In genomic region chr2:233372855-233373254, GRCh38 we compare ENCODE assay signal across 18 cellular contexts.
"Had no signal": no experiment of that assay in that cellular context is flagged by ENCODE, and none has a peak within 500 bp of the region (broad histone marks: within the 10 kb centered on the region; RNA-seq: fewer than 3 reads in every experiment).

No MANE protein-coding gene starts in this region.

- H3K36me3 ChIP-seq: breast epithelium, left ventricle myocardium inferior, suprapubic skin, vagina had no signal

- H3K27ac Mint-ChIP-seq: activated naive CD8-positive, alpha-beta T cell treated with anti-CD3 and anti-CD28 coated beads, Interleukin-2, amount 10 ng/mL, durations not matched to agents 7 days and 5 days; activated T-cell treated with anti-CD3 and anti-CD28 coated beads, Interleukin-2, amount 50 U/mL, for 24 hours; activated T-helper 17 cell treated with anti-CD3 and anti-CD28 coated beads, Interleukin-2, amount 50 U/mL, for 72 hours; progenitor cell of endocrine pancreas had no signal

- DNase-seq: activated naive CD4-positive, alpha-beta T cell; activated naive CD8-positive, alpha-beta T cell treated with anti-CD3 and anti-CD28 coated beads, Interleukin-2, amount 10 ng/mL, durations not matched to agents 7 days and 5 days; activated T-cell treated with anti-CD3 and anti-CD28 coated beads, Interleukin-2, amount 50 U/mL, for 24 hours; amniotic stem cell; effector memory CD4-positive, alpha-beta T cell; glutamatergic neuron; hippocampal formation; kidney glomerular epithelial cell; left ventricle myocardium inferior; stimulated activated CD4-positive, alpha-beta T cell treated with anti-CD3 and anti-CD28 coated beads, Interleukin-12 subunit alpha, Interleukin-12 subunit beta, amount 100 ng/mL, for 4 hours; stomach; trophoblast cell had no signal

- H3K27me3 Mint-ChIP-seq: activated naive CD8-positive, alpha-beta T cell treated with anti-CD3 and anti-CD28 coated beads, Interleukin-2, amount 10 ng/mL, durations not matched to agents 7 days and 5 days; activated T-cell treated with anti-CD3 and anti-CD28 coated beads, Interleukin-2, amount 50 U/mL, for 24 hours; activated T-helper 17 cell treated with anti-CD3 and anti-CD28 coated beads, Interleukin-2, amount 50 U/mL, for 72 hours; central memory CD8-positive, alpha-beta T cell; progenitor cell of endocrine pancreas had no signal

- H3K4me3 Mint-ChIP-seq: activated naive CD8-positive, alpha-beta T cell treated with anti-CD3 and anti-CD28 coated beads, Interleukin-2, amount 10 ng/mL, durations not matched to agents 7 days and 5 days; activated T-cell treated with anti-CD3 and anti-CD28 coated beads, Interleukin-2, amount 50 U/mL, for 24 hours; activated T-helper 17 cell treated with anti-CD3 and anti-CD28 coated beads, Interleukin-2, amount 50 U/mL, for 72 hours; central memory CD8-positive, alpha-beta T cell had no signal

- H3K9me3 Mint-ChIP-seq: activated naive CD8-positive, alpha-beta T cell treated with anti-CD3 and anti-CD28 coated beads, Interleukin-2, amount 10 ng/mL, durations not matched to agents 7 days and 5 days; activated T-cell treated with anti-CD3 and anti-CD28 coated beads, Interleukin-2, amount 50 U/mL, for 24 hours; activated T-helper 17 cell treated with anti-CD3 and anti-CD28 coated beads, Interleukin-2, amount 50 U/mL, for 72 hours; central memory CD8-positive, alpha-beta T cell had no signal

- H3K4me1 ChIP-seq: breast epithelium, suprapubic skin had no signal

- H3K9me3 ChIP-seq: breast epithelium, left ventricle myocardium inferior, stomach, suprapubic skin, vagina had no signal

- H3K4me3 ChIP-seq: breast epithelium, left ventricle myocardium inferior, stomach, suprapubic skin, vagina had no signal

- H3K27me3 ChIP-seq: breast epithelium, stomach, suprapubic skin, vagina had no signal

- H3K27ac ChIP-seq: breast epithelium, left ventricle myocardium inferior, suprapubic skin, vagina had no signal
